Comparison of ENCODE assay signal across 39 cellular contexts in genomic region chr10:86141896-86142295, GRCh38.
"Had no signal": no experiment of that assay in that cellular context is flagged by ENCODE, and none has a peak within 500 bp of the region (broad histone marks: within the 10 kb centered on the region; RNA-seq: fewer than 3 reads in every experiment).

No MANE protein-coding gene starts in this region.

- H3K4me1 Mint-ChIP-seq: activated naive CD4-positive, alpha-beta T cell treated with anti-CD3 and anti-CD28 coated beads, Interleukin-2, amount 10 ng/mL, durations not matched to agents 7 days and 5 days; activated naive CD4-positive, alpha-beta T cell treated with anti-CD3 and anti-CD28 coated beads, Interleukin-2, amount 50 U/mL, for 24 hours; activated naive CD8-positive, alpha-beta T cell treated with anti-CD3 and anti-CD28 coated beads for 36 hours; activated naive CD8-positive, alpha-beta T cell treated with anti-CD3 and anti-CD28 coated beads, Interleukin-2, amount 50 U/mL, for 24 hours; activated T-helper 17 cell treated with anti-CD3 and anti-CD28 coated beads, Interleukin-2, amount 50 U/mL, for 72 hours; central memory CD8-positive, alpha-beta T cell had no signal

- H3K27ac Mint-ChIP-seq: activated naive CD4-positive, alpha-beta T cell treated with anti-CD3 and anti-CD28 coated beads for 36 hours; activated naive CD4-positive, alpha-beta T cell treated with anti-CD3 and anti-CD28 coated beads, Interleukin-2, amount 10 ng/mL, durations not matched to agents 7 days and 5 days; activated naive CD4-positive, alpha-beta T cell treated with anti-CD3 and anti-CD28 coated beads, Interleukin-2, amount 50 U/mL, for 24 hours; activated naive CD4-positive, alpha-beta T cell treated with anti-CD3 and anti-CD28 coated beads, Interleukin-2, amount 50 U/mL, for 72 hours; activated naive CD8-positive, alpha-beta T cell; activated naive CD8-positive, alpha-beta T cell treated with anti-CD3 and anti-CD28 coated beads for 36 hours; activated naive CD8-positive, alpha-beta T cell treated with anti-CD3 and anti-CD28 coated beads, Interleukin-2, amount 10 ng/mL, durations not matched to agents 7 days and 5 days; activated naive CD8-positive, alpha-beta T cell treated with anti-CD3 and anti-CD28 coated beads, Interleukin-2, amount 50 U/mL, for 24 hours; activated T-cell treated with anti-CD3 and anti-CD28 coated beads, Interleukin-2, amount 50 U/mL, for 24 hours; activated T-cell treated with anti-CD3 and anti-CD28 coated beads, Interleukin-2, amount 50 U/mL, for 72 hours; activated T-helper 1 cell treated with anti-CD3 and anti-CD28 coated beads, Interleukin-12 subunit alpha, Interleukin-12 subunit beta, Interleukin-2, Interleukin-4 antibody, amounts not matched to agents 30 ng/mL and 10 ng/mL and 1 ng/mL, durations not matched to agents 14 hours and 24 hours and 36 hours; activated T-helper 17 cell treated with anti-CD3 and anti-CD28 coated beads, Interleukin-2, amount 50 U/mL, for 72 hours; activated T-helper 2 cell treated with anti-CD3 and anti-CD28 coated beads, Interferon-gamma antibody, Interleukin-2, Interleukin-4, amounts not matched to agents 10 μg/mL and 5 μg/mL and 100 μg/mL, durations not matched to agents 14 hours and 24 hours and 36 hours; brain had no signal

- H3K4me3 ChIP-seq: adrenal gland, ascending aorta, body of pancreas, breast epithelium, cardiac muscle cell had no signal

- H3K4me1 ChIP-seq: adrenal gland, ascending aorta, body of pancreas, breast epithelium had no signal

- H3K36me3 Mint-ChIP-seq: activated naive CD4-positive, alpha-beta T cell treated with anti-CD3 and anti-CD28 coated beads, Interleukin-2, amount 10 ng/mL, durations not matched to agents 7 days and 5 days; activated naive CD4-positive, alpha-beta T cell treated with anti-CD3 and anti-CD28 coated beads, Interleukin-2, amount 50 U/mL, for 24 hours; activated naive CD4-positive, alpha-beta T cell treated with anti-CD3 and anti-CD28 coated beads, Interleukin-2, amount 50 U/mL, for 72 hours; activated naive CD8-positive, alpha-beta T cell; activated naive CD8-positive, alpha-beta T cell treated with anti-CD3 and anti-CD28 coated beads for 36 hours; activated naive CD8-positive, alpha-beta T cell treated with anti-CD3 and anti-CD28 coated beads, Interleukin-2, amount 10 ng/mL, durations not matched to agents 7 days and 5 days; brain had no signal

- H3K27me3 Mint-ChIP-seq: activated naive CD4-positive, alpha-beta T cell treated with anti-CD3 and anti-CD28 coated beads, Interleukin-2, amount 50 U/mL, for 24 hours; activated naive CD8-positive, alpha-beta T cell; activated naive CD8-positive, alpha-beta T cell treated with anti-CD3 and anti-CD28 coated beads for 36 hours; activated naive CD8-positive, alpha-beta T cell treated with anti-CD3 and anti-CD28 coated beads, Interleukin-2, amount 50 U/mL, for 24 hours; activated T-cell treated with anti-CD3 and anti-CD28 coated beads, Interleukin-2, amount 50 U/mL, for 24 hours had no signal

- ATAC-seq: activated naive CD4-positive, alpha-beta T cell treated with anti-CD3 and anti-CD28 coated beads, Interleukin-2, amount 50 U/mL, for 72 hours; activated naive CD8-positive, alpha-beta T cell treated with anti-CD3 and anti-CD28 coated beads, Interleukin-2, amount 50 U/mL, for 24 hours; activated T-cell treated with anti-CD3 and anti-CD28 coated beads, Interleukin-2, amount 50 U/mL, for 4 hours; activated T-cell treated with anti-CD3 and anti-CD28 coated beads, Interleukin-2, amount 50 U/mL, for 72 hours; activated T-helper 17 cell treated with anti-CD3 and anti-CD28 coated beads, Interleukin-2, amount 50 U/mL, for 72 hours; body of pancreas had no signal

- H3K36me3 ChIP-seq: adrenal gland, ascending aorta, brain microvascular endothelial cell, breast epithelium, cardiac muscle cell had no signal

- DNase-seq: activated effector memory CD4-positive, alpha-beta T cell treated with anti-CD3 and anti-CD28 coated beads, Interleukin-2, amount 50 U/mL, for 16 hours; activated effector memory CD4-positive, alpha-beta T cell treated with Interleukin-2 at 50 U/mL for 16 hours; activated gamma-delta T cell; activated gamma-delta T cell treated with Interleukin-2 at 50 U/mL for 16 hours; activated naive CD4-positive, alpha-beta T cell; activated naive CD4-positive, alpha-beta T cell treated with anti-CD3 and anti-CD28 coated beads for 36 hours; activated naive CD4-positive, alpha-beta T cell treated with anti-CD3 and anti-CD28 coated beads, Interleukin-2, amount 10 ng/mL, durations not matched to agents 7 days and 5 days; activated naive CD4-positive, alpha-beta T cell treated with anti-CD3 and anti-CD28 coated beads, Interleukin-2, amount 50 U/mL, for 16 hours; activated naive CD4-positive, alpha-beta T cell treated with Interleukin-2 at 50 U/mL for 16 hours; activated naive CD8-positive, alpha-beta T cell treated with anti-CD3 and anti-CD28 coated beads for 36 hours; activated naive CD8-positive, alpha-beta T cell treated with anti-CD3 and anti-CD28 coated beads, Interleukin-2, amount 10 ng/mL, durations not matched to agents 7 days and 5 days; activated naive CD8-positive, alpha-beta T cell treated with anti-CD3 and anti-CD28 coated beads, Interleukin-2, amount 50 U/mL, for 24 hours; activated T-cell treated with anti-CD3 and anti-CD28 coated beads for 4 hours; activated T-cell treated with anti-CD3 and anti-CD28 coated beads, Interleukin-2, amount 50 U/mL, for 1 hour; activated T-cell treated with anti-CD3 and anti-CD28 coated beads, Interleukin-2, amount 50 U/mL, for 24 hours; activated T-cell treated with anti-CD3 and anti-CD28 coated beads, Interleukin-2, amount 50 U/mL, for 4 hours; activated T-cell treated with anti-CD3 and anti-CD28 coated beads, Interleukin-2, amount 50 U/mL, for 48 hours; activated T-cell treated with anti-CD3 and anti-CD28 coated beads, Interleukin-2, amount 50 U/mL, for 72 hours; adrenal gland; amniotic stem cell; amygdala; anterior cingulate cortex; aorta; body of pancreas; brain microvascular endothelial cell; caudate nucleus; central memory CD4-positive, alpha-beta T cell; cerebellar nuclear complex had no signal

- H3K27ac ChIP-seq: adrenal gland, ascending aorta, body of pancreas, brain microvascular endothelial cell, breast epithelium, cardiac muscle cell had no signal

- H3K9me3 ChIP-seq: adrenal gland, ascending aorta, body of pancreas, breast epithelium had no signal

- H3K4me3 Mint-ChIP-seq: activated naive CD4-positive, alpha-beta T cell treated with anti-CD3 and anti-CD28 coated beads for 36 hours; activated naive CD4-positive, alpha-beta T cell treated with anti-CD3 and anti-CD28 coated beads, Interleukin-2, amount 10 ng/mL, durations not matched to agents 7 days and 5 days; activated naive CD4-positive, alpha-beta T cell treated with anti-CD3 and anti-CD28 coated beads, Interleukin-2, amount 50 U/mL, for 24 hours; activated naive CD8-positive, alpha-beta T cell; activated naive CD8-positive, alpha-beta T cell treated with anti-CD3 and anti-CD28 coated beads for 36 hours; activated naive CD8-positive, alpha-beta T cell treated with anti-CD3 and anti-CD28 coated beads, Interleukin-2, amount 10 ng/mL, durations not matched to agents 7 days and 5 days; activated naive CD8-positive, alpha-beta T cell treated with anti-CD3 and anti-CD28 coated beads, Interleukin-2, amount 50 U/mL, for 24 hours; activated T-cell treated with anti-CD3 and anti-CD28 coated beads, Interleukin-2, amount 50 U/mL, for 24 hours; activated T-cell treated with anti-CD3 and anti-CD28 coated beads, Interleukin-2, amount 50 U/mL, for 4 hours; activated T-cell treated with anti-CD3 and anti-CD28 coated beads, Interleukin-2, amount 50 U/mL, for 72 hours; activated T-helper 1 cell treated with anti-CD3 and anti-CD28 coated beads, Interleukin-12 subunit alpha, Interleukin-12 subunit beta, Interleukin-2, Interleukin-4 antibody, amounts not matched to agents 30 ng/mL and 10 ng/mL and 1 ng/mL, durations not matched to agents 14 hours and 24 hours and 36 hours; activated T-helper 17 cell treated with anti-CD3 and anti-CD28 coated beads, Interleukin-2, amount 50 U/mL, for 72 hours; brain; central memory CD8-positive, alpha-beta T cell had no signal

- H3K9me3 Mint-ChIP-seq: activated naive CD4-positive, alpha-beta T cell treated with anti-CD3 and anti-CD28 coated beads for 36 hours; activated naive CD4-positive, alpha-beta T cell treated with anti-CD3 and anti-CD28 coated beads, Interleukin-2, amount 10 ng/mL, durations not matched to agents 7 days and 5 days; activated naive CD4-positive, alpha-beta T cell treated with anti-CD3 and anti-CD28 coated beads, Interleukin-2, amount 50 U/mL, for 24 hours; activated naive CD4-positive, alpha-beta T cell treated with anti-CD3 and anti-CD28 coated beads, Interleukin-2, amount 50 U/mL, for 72 hours; activated naive CD8-positive, alpha-beta T cell treated with anti-CD3 and anti-CD28 coated beads for 36 hours; activated naive CD8-positive, alpha-beta T cell treated with anti-CD3 and anti-CD28 coated beads, Interleukin-2, amount 10 ng/mL, durations not matched to agents 7 days and 5 days; activated naive CD8-positive, alpha-beta T cell treated with anti-CD3 and anti-CD28 coated beads, Interleukin-2, amount 50 U/mL, for 24 hours; activated T-cell treated with anti-CD3 and anti-CD28 coated beads, Interleukin-2, amount 50 U/mL, for 24 hours; activated T-cell treated with anti-CD3 and anti-CD28 coated beads, Interleukin-2, amount 50 U/mL, for 4 hours; activated T-cell treated with anti-CD3 and anti-CD28 coated beads, Interleukin-2, amount 50 U/mL, for 72 hours; activated T-helper 1 cell treated with anti-CD3 and anti-CD28 coated beads, Interleukin-12 subunit alpha, Interleukin-12 subunit beta, Interleukin-2, Interleukin-4 antibody, amounts not matched to agents 30 ng/mL and 10 ng/mL and 1 ng/mL, durations not matched to agents 14 hours and 24 hours and 36 hours; activated T-helper 17 cell treated with anti-CD3 and anti-CD28 coated beads, Interleukin-2, amount 50 U/mL, for 72 hours; activated T-helper 2 cell treated with anti-CD3 and anti-CD28 coated beads, Interferon-gamma antibody, Interleukin-2, Interleukin-4, amounts not matched to agents 10 μg/mL and 5 μg/mL and 100 μg/mL, durations not matched to agents 14 hours and 24 hours and 36 hours; brain; central memory CD8-positive, alpha-beta T cell had no signal

- H3K27me3 ChIP-seq: adrenal gland, ascending aorta, body of pancreas, brain microvascular endothelial cell, breast epithelium, cardiac muscle cell had no signal
